ENCODE assay signal across 8 cellular contexts in genomic region chr1:205344010-205344808, GRCh38. TPM values are rescaled to one million over a fixed set of nuclear protein-coding genes. Genes with fewer than 3 reads are reported as not detected.
DNase-seq lines count a peak whose midpoint lies in the region; ATAC-seq and TF ChIP-seq lines count a peak whose summit lies in the region.

No MANE protein-coding gene starts in this region.

- no peaks in the 10 kb centered on the region for H3K9me3 ChIP-seq in ovary

- no peak for TF ChIP-seq CTCF in foreskin keratinocyte (conservative IDR thresholded peaks at IDR 0.05)
- no peak for TF ChIP-seq CTCF in ovary (IDR thresholded peaks at IDR 0.05)

- H3K4me3 Mint-ChIP-seq in activated T-cell treated with anti-CD3 and anti-CD28 coated beads, Interleukin-2, amount 50 U/mL, for 72 hours = peak overlapping the region; percentile 79 to 83

- TF ChIP-seq EP300 in ovary (IDR thresholded peaks at IDR 0.05) = no peak

- peak; percentile 77 to 80 for ATAC-seq in activated T-cell treated with anti-CD3 and anti-CD28 coated beads, Interleukin-2, amount 50 U/mL, for 72 hours (replicated peaks in 1 of 2)
- peak; percentile 9 for ATAC-seq in foreskin keratinocyte
- ATAC-seq in HG03439 (IDR thresholded peaks at IDR 0.05; ENCODE audit: unreplicated experiment) = no peak
- no peak for ATAC-seq in HG02981 (IDR thresholded peaks at IDR 0.05; ENCODE audit: unreplicated experiment)

- H3K36me3 ChIP-seq in ovary = no peaks in the 10 kb centered on the region

- H3K27me3 ChIP-seq in foreskin keratinocyte (peaks cover 76% of the 10 kb centered on the region), ovary (no peaks in the 10 kb centered on the region)

- 5 to 6% (median 6%) methylated on average over 62 to 63 of the region's 63 CpGs for WGBS in ovary, 3 donors

- H3K27ac ChIP-seq in foreskin keratinocyte = no peak overlapping the region
- peak overlapping the region; percentile 47 to 81 for H3K27ac ChIP-seq in ovary

- peak; percentile 33 for DNase-seq in AG20443 (ENCODE audit: low spot score)
- DNase-seq in NCI-H2171 (lab: John Stamatoyannopoulos, UW) = peak; percentile 49
- peak; percentile 52 to 60 for DNase-seq in activated T-cell treated with anti-CD3 and anti-CD28 coated beads, Interleukin-2, amount 50 U/mL, for 72 hours
- no peak for DNase-seq in foreskin keratinocyte
- peak in 2 of 5 donors; percentile 51 to 71 for DNase-seq in ovary
- no peak for DNase-seq in SK-N-DZ (ENCODE audit: low spot score)

- peaks cover 4% of the 10 kb centered on the region for H3K4me1 ChIP-seq in foreskin keratinocyte
- peaks cover 7% of the 10 kb centered on the region for H3K4me1 ChIP-seq in ovary (ENCODE audit: insufficient read depth)

- H3K9me3 Mint-ChIP-seq in activated T-cell treated with anti-CD3 and anti-CD28 coated beads, Interleukin-2, amount 50 U/mL, for 72 hours = no peaks in the 10 kb centered on the region

- H3K27ac Mint-ChIP-seq in activated T-cell treated with anti-CD3 and anti-CD28 coated beads, Interleukin-2, amount 50 U/mL, for 72 hours = no peak overlapping the region

- intact Hi-C loops in ovary (cut with DNase I) = no loop called here

- H3K36me3 Mint-ChIP-seq in activated T-cell treated with anti-CD3 and anti-CD28 coated beads, Interleukin-2, amount 50 U/mL, for 72 hours (ENCODE audit: insufficient read depth in 2 of 2) = no peaks in the 10 kb centered on the region

- peak overlapping the region; percentile 25 for H3K4me3 ChIP-seq in ovary

- H3K27me3 Mint-ChIP-seq in activated T-cell treated with anti-CD3 and anti-CD28 coated beads, Interleukin-2, amount 50 U/mL, for 72 hours (ENCODE audit: low read depth) = peaks cover 54% of the 10 kb centered on the region

- H3K4me1 Mint-ChIP-seq in activated T-cell treated with anti-CD3 and anti-CD28 coated beads, Interleukin-2, amount 50 U/mL, for 72 hours (ENCODE audit: low read depth) = peaks cover 14% of the 10 kb centered on the region

- TF ChIP-seq POLR2A in ovary (IDR thresholded peaks at IDR 0.05) = no peak

RNA-seq across cellular contexts. Expression of gene KLHDC8A, which starts 12.5 kb away (rescaled TPM):
- not detected for total RNA-seq in activated T-cell treated with anti-CD3 and anti-CD28 coated beads, Interleukin-2, amount 50 U/mL, for 72 hours
- total RNA-seq in foreskin keratinocyte = not detected in 2 replicates
- polyA plus RNA-seq in foreskin keratinocyte = not detected in 2 replicates
- total RNA-seq in ovary = 100 to 1,000 TPM; 111 to 457 (median 270) TPM
- 100 to 1,000 TPM; 112 to 296 TPM for polyA plus RNA-seq in ovary
- polyA plus RNA-seq in SK-N-DZ (2014; cell fraction: cytosol; rRNA removed) = 1.4 and 1.8 TPM in 2 replicates
- polyA plus RNA-seq in SK-N-DZ (2014; cell fraction: nucleus; rRNA removed) = 0.33 and 0.57 TPM in 2 replicates

RNA-seq across cellular contexts. Expression of gene NUAK2, which starts 22.7 kb away (rescaled TPM):
- total RNA-seq in activated T-cell treated with anti-CD3 and anti-CD28 coated beads, Interleukin-2, amount 50 U/mL, for 72 hours = 1 to 10 TPM; 5.4 to 5.7 TPM
- total RNA-seq in foreskin keratinocyte (15.1 and 21.6 TPM in 2 replicates), ovary (10 to 100 TPM in 1 of 7 donors, 1 to 10 TPM in 6; 2.7 to 53.2 (median 3.7) TPM)
- polyA plus RNA-seq in foreskin keratinocyte (9.5 and 12.4 TPM in 2 replicates), ovary (1 to 10 TPM; 1.2 to 1.5 TPM)
- polyA plus RNA-seq in SK-N-DZ (2014; cell fraction: cytosol; rRNA removed) = 1.3 and 1.6 TPM in 2 replicates
- 0.13 and 0.60 TPM in 2 replicates for polyA plus RNA-seq in SK-N-DZ (2014; cell fraction: nucleus; rRNA removed)

Comparison
In these comparisons a context has a peak if more than half of its experiments do, and no peak if none do; other contexts are left out.
1. DNase-seq: peak in AG20443 (single experiment), NCI-H2171 (single experiment) and activated T-cell treated with anti-CD3 and anti-CD28 coated beads, Interleukin-2, amount 50 U/mL, for 72 hours (2 of 2); none in foreskin keratinocyte (0 of 2) and SK-N-DZ (single experiment).
2. ATAC-seq: peak in activated T-cell treated with anti-CD3 and anti-CD28 coated beads, Interleukin-2, amount 50 U/mL, for 72 hours (2 of 2) and foreskin keratinocyte (single experiment); none in HG03439 (single experiment) and HG02981 (single experiment).
3. RNA of gene KLHDC8A, which starts 12.5 kb away (total RNA-seq): 111 to 457 TPM in ovary; not detected in activated T-cell treated with anti-CD3 and anti-CD28 coated beads, Interleukin-2, amount 50 U/mL, for 72 hours and not detected in foreskin keratinocyte; every median in the first group is over 100 times any median in the second.